In the genomic region with DNA sequence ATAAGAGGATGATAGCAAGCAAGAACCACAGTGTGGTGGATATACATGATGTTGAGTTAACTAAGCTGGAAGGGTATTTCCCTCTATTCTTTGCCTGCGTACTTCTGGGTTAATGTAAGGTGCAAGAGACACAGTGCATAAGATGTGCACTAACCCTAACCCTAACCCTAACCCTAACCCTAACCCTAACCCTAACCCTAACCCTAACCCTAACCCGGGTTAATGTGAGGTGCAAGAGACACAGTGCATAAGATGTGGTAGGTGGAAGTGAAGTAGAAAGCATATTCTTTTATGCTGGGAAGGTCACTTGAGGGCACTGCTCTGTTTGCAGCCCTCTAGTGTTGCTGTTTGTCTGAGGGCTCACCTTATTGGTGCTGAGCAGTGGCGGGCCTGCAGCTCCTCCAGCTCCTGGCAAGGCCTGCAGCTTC, we compare ENCODE assay signal across 13 cellular contexts.
DNase-seq lines count a peak whose midpoint lies in the region; ATAC-seq and TF ChIP-seq lines count a peak whose summit lies in the region.
"Had no signal": no experiment of that assay in that cellular context is flagged by ENCODE, and none has a peak within 500 bp of the region (broad histone marks: within the 10 kb centered on the region; RNA-seq: fewer than 3 reads in every experiment).

No MANE protein-coding gene starts in this region.

- H3K27ac Mint-ChIP-seq in T-cell, result peak overlapping the region; percentile 87 to 89
- H3K27ac Mint-ChIP-seq: activated B cell treated with CpG ODN at 0.5 μM for 24 hours had no signal

- CTCF ChIA-PET in T-cell (lab: Charles Lee), result interaction anchor here in 1 of 2 donors (0.6 to 1.6 kb wide), 6 partner anchors 10 to 367 kb away, joined by 3 to 7 read pairs (median 4); no protein-coding TSS in a partner anchor

- ATAC-seq in GM21390 (IDR thresholded peaks at IDR 0.05; ENCODE audit: unreplicated experiment) (peak; percentile 60), T-cell (replicated peaks in 1 of 4) (peak; percentile 78 to 96 (median 90)), lower lobe of right lung (peak; percentile 24 to 39)

- POLR2A ChIA-PET in T-cell (lab: Charles Lee), result no interaction called here

- H3K9me3 ChIP-seq in lower lobe of right lung, result no peaks in the 10 kb centered on the region
- H3K9me3 ChIP-seq: vagina had no signal

- TF ChIP-seq CTCF in GM12864 (IDR thresholded peaks at IDR 0.05; ENCODE audit: low read depth, low read length, missing control alignments) (peak; percentile 22), lower lobe of right lung (IDR thresholded peaks at IDR 0.05) (no peak)

- no peak overlapping the region for H3K4me3 Mint-ChIP-seq in T-cell
- H3K4me3 Mint-ChIP-seq: activated B cell treated with CpG ODN at 0.5 μM for 24 hours had no signal

- DNase-seq in GM12864 (ENCODE audit: low read depth) (no peak), T-cell (peak in 27 of 34 experiments; percentile 3 to 38 (median 12)), lower lobe of right lung (no peak), inferior parietal cortex (ENCODE audit: extremely low spot score) (no peak), NCI-H1417 (lab: John Stamatoyannopoulos, UW) (no peak), Ammon's horn (ENCODE audit: low spot score) (no peak)
- DNase-seq: activated B cell treated with CpG ODN at 0.5 μM for 24 hours, hypothalamus, midbrain, NCI-H510A, retina had no signal

- H3K4me1 Mint-ChIP-seq in T-cell, result peaks cover 50 to 58% (median 57%) of the 10 kb centered on the region in 3 donors
- H3K4me1 Mint-ChIP-seq: activated B cell treated with CpG ODN at 0.5 μM for 24 hours had no signal

- peaks cover 3% of the 10 kb centered on the region for H3K36me3 Mint-ChIP-seq in T-cell

- H3K4me1 ChIP-seq in lower lobe of right lung, result no peaks in the 10 kb centered on the region
- H3K4me1 ChIP-seq: vagina had no signal

- H3K9me3 Mint-ChIP-seq in T-cell, result no peaks in the 10 kb centered on the region
- H3K9me3 Mint-ChIP-seq: activated B cell treated with CpG ODN at 0.5 μM for 24 hours had no signal

- H3K27me3 ChIP-seq in lower lobe of right lung (ENCODE audit: low read depth), result no peaks in the 10 kb centered on the region
- H3K27me3 ChIP-seq: vagina had no signal

- H3K36me3 ChIP-seq in lower lobe of right lung, result no peaks in the 10 kb centered on the region
- H3K36me3 ChIP-seq: vagina had no signal

- H3K27me3 Mint-ChIP-seq in T-cell, result no peaks in the 10 kb centered on the region
- H3K27me3 Mint-ChIP-seq: activated B cell treated with CpG ODN at 0.5 μM for 24 hours had no signal

- no peak overlapping the region for H3K27ac ChIP-seq in lower lobe of right lung
- H3K27ac ChIP-seq: vagina had no signal

- intact Hi-C loops in lower lobe of right lung (cut with DNase I), result no loop called here

- H3K4me3 ChIP-seq in GM12864 (ENCODE audit: low read depth, low read length) (no peak overlapping the region), lower lobe of right lung (no peak overlapping the region)
- H3K4me3 ChIP-seq: vagina had no signal

Comparison
In these comparisons a context has a peak if more than half of its experiments do, and no peak if none do; other contexts are left out.
1. DNase-seq: peak in T-cell (27 of 34); none in GM12864 (single experiment), lower lobe of right lung (single experiment), inferior parietal cortex (single experiment), NCI-H1417 (0 of 3) and Ammon's horn (single experiment).
2. ATAC-seq: peak in every context shown above with its lines; median percentile 90 in T-cell; 60 in GM21390; 32 in lower lobe of right lung.